Comparison of ENCODE assay signal across 27 cellular contexts in genomic region chr2:200627110-200627770, GRCh38. TPM values are rescaled to one million over a fixed set of nuclear protein-coding genes. Genes with fewer than 3 reads are reported as not detected.
DNase-seq lines count a peak whose midpoint lies in the region; ATAC-seq, FAIRE-seq and TF ChIP-seq lines count a peak whose summit lies in the region.
"Had no signal": no experiment of that assay in that cellular context is flagged by ENCODE, and none has a peak within 500 bp of the region (broad histone marks: within the 10 kb centered on the region; RNA-seq: fewer than 3 reads in every experiment).

No MANE protein-coding gene starts in this region.

- no peaks in the 10 kb centered on the region for H3K36me3 ChIP-seq in astrocyte (ENCODE audit: insufficient read depth, low read length)
- H3K36me3 ChIP-seq: BE2C, HAP-1, SJCRH30 had no signal

- no peak for FAIRE-seq in astrocyte (lab: Jason Lieb, UNC)
- FAIRE-seq: D721Med, K562 had no signal

- no peaks in the 10 kb centered on the region for H3K79me2 ChIP-seq in astrocyte (ENCODE audit: insufficient read depth, low read length)

- no peak overlapping the region for H2AFZ ChIP-seq in astrocyte (ENCODE audit: low read depth, low read length)
- H2AFZ ChIP-seq: PC-9 had no signal

- no peak overlapping the region for H3K4me2 ChIP-seq in astrocyte (ENCODE audit: low read length)
- H3K4me2 ChIP-seq: PC-9 had no signal

- H3K27me3 ChIP-seq in astrocyte (ENCODE audit: insufficient read depth, low read length), result no peaks in the 10 kb centered on the region
- H3K27me3 ChIP-seq: BE2C, SJCRH30 had no signal

- H4K20me1 ChIP-seq in astrocyte (ENCODE audit: insufficient read depth, low read length), result no peaks in the 10 kb centered on the region

- no peak for TF ChIP-seq CTCF in astrocyte (IDR thresholded peaks at IDR 0.05; ENCODE audit: insufficient read depth, low read depth, low read length)

- H3K9me3 Mint-ChIP-seq in astrocyte (ENCODE audit: unreplicated experiment), result no peaks in the 10 kb centered on the region

- no peaks in the 10 kb centered on the region for H3K9me3 ChIP-seq in astrocyte (ENCODE audit: insufficient read depth, low read depth, low read length)
- H3K9me3 ChIP-seq: BE2C, HAP-1, SJCRH30 had no signal

- H3K4me3 Mint-ChIP-seq in astrocyte (ENCODE audit: unreplicated experiment), result no peak overlapping the region
- H3K4me3 Mint-ChIP-seq: CD4-positive, CD25-positive, alpha-beta regulatory T cell had no signal

- H3K4me1 ChIP-seq in astrocyte (ENCODE audit: insufficient read depth, low read length), result peaks cover 12% of the 10 kb centered on the region
- H3K4me1 ChIP-seq: BE2C, HAP-1, SJCRH30 had no signal

- H3K9ac ChIP-seq in astrocyte (ENCODE audit: low read length), result no peak overlapping the region

- no peak for ATAC-seq in HG02678 (IDR thresholded peaks at IDR 0.05; ENCODE audit: unreplicated experiment)
- ATAC-seq: K562, Right ventricle myocardium inferior had no signal

- no peaks in the 10 kb centered on the region for H3K27me3 Mint-ChIP-seq in astrocyte (ENCODE audit: low read depth, unreplicated experiment)

- no peaks in the 10 kb centered on the region for H3K36me3 Mint-ChIP-seq in astrocyte (ENCODE audit: low read depth, unreplicated experiment)
- H3K36me3 Mint-ChIP-seq: CD4-positive, CD25-positive, alpha-beta regulatory T cell had no signal

- peak overlapping the region; percentile 27 for H3K27ac Mint-ChIP-seq in astrocyte (ENCODE audit: unreplicated experiment)
- H3K27ac Mint-ChIP-seq: CD4-positive, CD25-positive, alpha-beta regulatory T cell had no signal

- DNase-seq in COLO829 (ENCODE audit: low spot score) (peak; percentile 30), NCI-H2227 (lab: John Stamatoyannopoulos, UW; ENCODE audit: unreplicated experiment) (peak; percentile 78), astrocyte (ENCODE audit: low read depth) (no peak), renal cortical epithelial cell (ENCODE audit: low read depth) (peak; percentile 72), caudate nucleus (lab: John Stamatoyannopoulos, UW) (no peak)
- no peak for DNase-seq in activated CD8-positive, alpha-beta memory T cell treated with anti-CD3 and anti-CD28 coated beads for 24 hours
- DNase-seq: ACHN; BE2C; CD4-positive, CD25-positive, alpha-beta regulatory T cell; GOT3; Kasumi-1; NCI-H1105; NCI-H1436 treated with DMSO at 0.1 percent for 48 hours; NCI-H187 treated with DMSO at 0.1 percent for 48 hours; NCI-H446 treated with DMSO at 0.1 percent for 48 hours; NCI-H526; NCI-H82; PC-9; SJCRH30; T-helper 1 cell had no signal

- peaks cover 23% of the 10 kb centered on the region for H3K4me1 Mint-ChIP-seq in astrocyte (ENCODE audit: low read depth, unreplicated experiment)

- H3K4me3 ChIP-seq in astrocyte (ENCODE audit: insufficient read depth, low read depth, low read length), result no peak overlapping the region
- H3K4me3 ChIP-seq: HAP-1, K562, PC-9, SJCRH30 had no signal

- no peak overlapping the region for H3K27ac ChIP-seq in astrocyte (ENCODE audit: low read depth, low read length)
- H3K27ac ChIP-seq in caudate nucleus (ENCODE audit: low read depth, low read length), result no peak overlapping the region
- H3K27ac ChIP-seq: HL-60, PC-9, SJCRH30 had no signal

RNA-seq across cellular contexts. Expression of gene AOX1, which starts 41.4 kb away (rescaled TPM):
- total RNA-seq in astrocyte (1.6 and 3.4 TPM in 2 replicates), renal cortical epithelial cell (8.0 and 60.4 TPM in 2 replicates)
- total RNA-seq: CD4-positive, CD25-positive, alpha-beta regulatory T cell; G401 had no signal

Comparison
In these comparisons a context has a peak if more than half of its experiments do, and no peak if none do; other contexts are left out.
1. DNase-seq: peak in COLO829 (single experiment), NCI-H2227 (single experiment) and renal cortical epithelial cell (single experiment); none in astrocyte (single experiment), activated CD8-positive, alpha-beta memory T cell treated with anti-CD3 and anti-CD28 coated beads for 24 hours (single experiment) and caudate nucleus (0 of 61).